ENCODE assay signal across 1 cellular context in genomic region chr13:51998723-51999471, GRCh38.
TF ChIP-seq lines count a peak whose summit lies in the region.

No MANE protein-coding gene starts in this region.

TF ChIP-seq in HepG2, 621 proteins besides CTCF, POLR2A, EP300 and RAD21 (continued from another document and continues in another):
- TF ChIP-seq, protein P1, sequence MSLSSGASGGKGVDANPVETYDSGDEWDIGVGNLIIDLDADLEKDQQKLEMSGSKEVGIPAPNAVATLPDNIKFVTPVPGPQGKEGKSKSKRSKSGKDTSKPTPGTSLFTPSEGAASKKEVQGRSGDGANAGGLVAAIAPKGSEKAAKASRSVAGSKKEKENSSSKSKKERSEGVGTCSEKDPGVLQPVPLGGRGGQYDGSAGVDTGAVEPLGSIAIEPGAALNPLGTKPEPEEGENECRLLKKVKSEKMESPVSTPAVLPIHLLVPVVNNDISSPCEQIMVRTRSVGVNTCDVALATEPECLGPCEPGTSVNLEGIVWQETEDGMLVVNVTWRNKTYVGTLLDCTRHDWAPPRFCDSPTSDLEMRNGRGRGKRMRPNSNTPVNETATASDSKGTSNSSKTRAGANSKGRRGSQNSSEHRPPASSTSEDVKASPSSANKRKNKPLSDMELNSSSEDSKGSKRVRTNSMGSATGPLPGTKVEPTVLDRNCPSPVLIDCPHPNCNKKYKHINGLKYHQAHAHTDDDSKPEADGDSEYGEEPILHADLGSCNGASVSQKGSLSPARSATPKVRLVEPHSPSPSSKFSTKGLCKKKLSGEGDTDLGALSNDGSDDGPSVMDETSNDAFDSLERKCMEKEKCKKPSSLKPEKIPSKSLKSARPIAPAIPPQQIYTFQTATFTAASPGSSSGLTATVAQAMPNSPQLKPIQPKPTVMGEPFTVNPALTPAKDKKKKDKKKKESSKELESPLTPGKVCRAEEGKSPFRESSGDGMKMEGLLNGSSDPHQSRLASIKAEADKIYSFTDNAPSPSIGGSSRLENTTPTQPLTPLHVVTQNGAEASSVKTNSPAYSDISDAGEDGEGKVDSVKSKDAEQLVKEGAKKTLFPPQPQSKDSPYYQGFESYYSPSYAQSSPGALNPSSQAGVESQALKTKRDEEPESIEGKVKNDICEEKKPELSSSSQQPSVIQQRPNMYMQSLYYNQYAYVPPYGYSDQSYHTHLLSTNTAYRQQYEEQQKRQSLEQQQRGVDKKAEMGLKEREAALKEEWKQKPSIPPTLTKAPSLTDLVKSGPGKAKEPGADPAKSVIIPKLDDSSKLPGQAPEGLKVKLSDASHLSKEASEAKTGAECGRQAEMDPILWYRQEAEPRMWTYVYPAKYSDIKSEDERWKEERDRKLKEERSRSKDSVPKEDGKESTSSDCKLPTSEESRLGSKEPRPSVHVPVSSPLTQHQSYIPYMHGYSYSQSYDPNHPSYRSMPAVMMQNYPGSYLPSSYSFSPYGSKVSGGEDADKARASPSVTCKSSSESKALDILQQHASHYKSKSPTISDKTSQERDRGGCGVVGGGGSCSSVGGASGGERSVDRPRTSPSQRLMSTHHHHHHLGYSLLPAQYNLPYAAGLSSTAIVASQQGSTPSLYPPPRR (CRISPR knock-in tag; IDR thresholded peaks at IDR 0.05; ENCODE audit: borderline replicate concordance) = 0 out of 2 replicates have a peak, but pooled peaks have one; percentile 6
- TF ChIP-seq XBP1 (CRISPR knock-in tag; IDR thresholded peaks at IDR 0.05) (no peak), ZFX (CRISPR knock-in tag; IDR thresholded peaks at IDR 0.05; ENCODE audit: low read depth) (peak; percentile 31; the same call in 1 of the 2 replicates), ZNF296 (CRISPR knock-in tag; conservative IDR thresholded peaks at IDR 0.05) (no peak), DR1 (CRISPR knock-in tag; IDR thresholded peaks at IDR 0.05) (peak; percentile 32; the same call in 1 of the 2 replicates), ZNF468 (CRISPR knock-in tag; IDR thresholded peaks at IDR 0.05) (no peak), UBTF (CRISPR knock-in tag; IDR thresholded peaks at IDR 0.05) (no peak), TBX2 (CRISPR knock-in tag; IDR thresholded peaks at IDR 0.05; ENCODE audit: borderline replicate concordance) (no peak), PHF21A (CRISPR knock-in tag; IDR thresholded peaks at IDR 0.05) (peak; percentile 67), MYC (CRISPR knock-in tag; IDR thresholded peaks at IDR 0.05; ENCODE audit: borderline replicate concordance) (no peak), MIXL1 (CRISPR knock-in tag; IDR thresholded peaks at IDR 0.05) (peak; percentile 33; the same call in 1 of the 2 replicates), SP5 (CRISPR knock-in tag; IDR thresholded peaks at IDR 0.05; ENCODE audit: borderline replicate concordance, low read depth) (peak; percentile 34; the same call in 1 of the 2 replicates), HNF4A (CRISPR knock-in tag; IDR thresholded peaks at IDR 0.05) (peak; percentile 68), REST (IDR thresholded peaks at IDR 0.05; ENCODE audit: borderline replicate concordance in 1 of 2, low read depth in 1 of 2, low read length in 2 of 2) (no peak), ZNF83 (CRISPR knock-in tag; IDR thresholded peaks at IDR 0.05; ENCODE audit: borderline replicate concordance) (no peak), ZNF124 (CRISPR knock-in tag; IDR thresholded peaks at IDR 0.05) (0 out of 2 replicates have a peak, but pooled peaks have one; percentile 14), ZNF543 (CRISPR knock-in tag; IDR thresholded peaks at IDR 0.05) (0 out of 2 replicates have a peak, but pooled peaks have one; percentile 45), ZNF564 (CRISPR knock-in tag; IDR thresholded peaks at IDR 0.05) (no peak), FOXP4 (CRISPR knock-in tag; IDR thresholded peaks at IDR 0.05) (peak; percentile 58; the same call in 1 of the 2 replicates), ZNF678 (CRISPR knock-in tag; IDR thresholded peaks at IDR 0.05) (no peak), HIVEP1 (CRISPR knock-in tag; IDR thresholded peaks at IDR 0.05) (0 out of 2 replicates have a peak, but pooled peaks have one; percentile 31), PCBP1 (IDR thresholded peaks at IDR 0.05; ENCODE audit: borderline replicate concordance, low read depth, low read length) (no peak), NFKBIZ (CRISPR knock-in tag; IDR thresholded peaks at IDR 0.05) (peak; percentile 43; the same call in 1 of the 2 replicates), MXD4 (CRISPR knock-in tag; IDR thresholded peaks at IDR 0.05) (no peak), GPN1 (CRISPR knock-in tag; IDR thresholded peaks at IDR 0.05; ENCODE audit: borderline replicate concordance) (no peak), MAX (IDR thresholded peaks at IDR 0.05) (0 out of 2 replicates have a peak, but pooled peaks have one; percentile 26), IRF2 (CRISPR knock-in tag; IDR thresholded peaks at IDR 0.05) (no peak), SOX6 (IDR thresholded peaks at IDR 0.05) (no peak), SOX6 (CRISPR knock-in tag; IDR thresholded peaks at IDR 0.05) (peak; percentile 56), SMAD9 (CRISPR knock-in tag; IDR thresholded peaks at IDR 0.05) (no peak), ZBTB21 (CRISPR knock-in tag; IDR thresholded peaks at IDR 0.05) (no peak), ZNF451 (CRISPR knock-in tag; IDR thresholded peaks at IDR 0.05) (no peak)
- TF ChIP-seq, protein P2, sequence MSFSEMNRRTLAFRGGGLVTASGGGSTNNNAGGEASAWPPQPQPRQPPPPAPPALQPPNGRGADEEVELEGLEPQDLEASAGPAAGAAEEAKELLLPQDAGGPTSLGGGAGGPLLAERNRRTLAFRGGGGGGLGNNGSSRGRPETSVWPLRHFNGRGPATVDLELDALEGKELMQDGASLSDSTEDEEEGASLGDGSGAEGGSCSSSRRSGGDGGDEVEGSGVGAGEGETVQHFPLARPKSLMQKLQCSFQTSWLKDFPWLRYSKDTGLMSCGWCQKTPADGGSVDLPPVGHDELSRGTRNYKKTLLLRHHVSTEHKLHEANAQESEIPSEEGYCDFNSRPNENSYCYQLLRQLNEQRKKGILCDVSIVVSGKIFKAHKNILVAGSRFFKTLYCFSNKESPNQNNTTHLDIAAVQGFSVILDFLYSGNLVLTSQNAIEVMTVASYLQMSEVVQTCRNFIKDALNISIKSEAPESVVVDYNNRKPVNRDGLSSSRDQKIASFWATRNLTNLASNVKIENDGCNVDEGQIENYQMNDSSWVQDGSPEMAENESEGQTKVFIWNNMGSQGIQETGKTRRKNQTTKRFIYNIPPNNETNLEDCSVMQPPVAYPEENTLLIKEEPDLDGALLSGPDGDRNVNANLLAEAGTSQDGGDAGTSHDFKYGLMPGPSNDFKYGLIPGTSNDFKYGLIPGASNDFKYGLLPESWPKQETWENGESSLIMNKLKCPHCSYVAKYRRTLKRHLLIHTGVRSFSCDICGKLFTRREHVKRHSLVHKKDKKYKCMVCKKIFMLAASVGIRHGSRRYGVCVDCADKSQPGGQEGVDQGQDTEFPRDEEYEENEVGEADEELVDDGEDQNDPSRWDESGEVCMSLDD (CRISPR knock-in tag; IDR thresholded peaks at IDR 0.05; ENCODE audit: borderline replicate concordance) = no peak
- TF ChIP-seq, protein P3, sequence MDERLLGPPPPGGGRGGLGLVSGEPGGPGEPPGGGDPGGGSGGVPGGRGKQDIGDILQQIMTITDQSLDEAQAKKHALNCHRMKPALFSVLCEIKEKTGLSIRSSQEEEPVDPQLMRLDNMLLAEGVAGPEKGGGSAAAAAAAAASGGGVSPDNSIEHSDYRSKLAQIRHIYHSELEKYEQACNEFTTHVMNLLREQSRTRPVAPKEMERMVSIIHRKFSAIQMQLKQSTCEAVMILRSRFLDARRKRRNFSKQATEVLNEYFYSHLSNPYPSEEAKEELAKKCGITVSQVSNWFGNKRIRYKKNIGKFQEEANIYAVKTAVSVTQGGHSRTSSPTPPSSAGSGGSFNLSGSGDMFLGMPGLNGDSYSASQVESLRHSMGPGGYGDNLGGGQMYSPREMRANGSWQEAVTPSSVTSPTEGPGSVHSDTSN (CRISPR knock-in tag; IDR thresholded peaks at IDR 0.05) = no peak
- TF ChIP-seq, protein P4, sequence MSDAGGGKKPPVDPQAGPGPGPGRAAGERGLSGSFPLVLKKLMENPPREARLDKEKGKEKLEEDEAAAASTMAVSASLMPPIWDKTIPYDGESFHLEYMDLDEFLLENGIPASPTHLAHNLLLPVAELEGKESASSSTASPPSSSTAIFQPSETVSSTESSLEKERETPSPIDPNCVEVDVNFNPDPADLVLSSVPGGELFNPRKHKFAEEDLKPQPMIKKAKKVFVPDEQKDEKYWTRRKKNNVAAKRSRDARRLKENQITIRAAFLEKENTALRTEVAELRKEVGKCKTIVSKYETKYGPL (CRISPR knock-in tag; IDR thresholded peaks at IDR 0.05) = no peak
- TF ChIP-seq, protein P5, sequence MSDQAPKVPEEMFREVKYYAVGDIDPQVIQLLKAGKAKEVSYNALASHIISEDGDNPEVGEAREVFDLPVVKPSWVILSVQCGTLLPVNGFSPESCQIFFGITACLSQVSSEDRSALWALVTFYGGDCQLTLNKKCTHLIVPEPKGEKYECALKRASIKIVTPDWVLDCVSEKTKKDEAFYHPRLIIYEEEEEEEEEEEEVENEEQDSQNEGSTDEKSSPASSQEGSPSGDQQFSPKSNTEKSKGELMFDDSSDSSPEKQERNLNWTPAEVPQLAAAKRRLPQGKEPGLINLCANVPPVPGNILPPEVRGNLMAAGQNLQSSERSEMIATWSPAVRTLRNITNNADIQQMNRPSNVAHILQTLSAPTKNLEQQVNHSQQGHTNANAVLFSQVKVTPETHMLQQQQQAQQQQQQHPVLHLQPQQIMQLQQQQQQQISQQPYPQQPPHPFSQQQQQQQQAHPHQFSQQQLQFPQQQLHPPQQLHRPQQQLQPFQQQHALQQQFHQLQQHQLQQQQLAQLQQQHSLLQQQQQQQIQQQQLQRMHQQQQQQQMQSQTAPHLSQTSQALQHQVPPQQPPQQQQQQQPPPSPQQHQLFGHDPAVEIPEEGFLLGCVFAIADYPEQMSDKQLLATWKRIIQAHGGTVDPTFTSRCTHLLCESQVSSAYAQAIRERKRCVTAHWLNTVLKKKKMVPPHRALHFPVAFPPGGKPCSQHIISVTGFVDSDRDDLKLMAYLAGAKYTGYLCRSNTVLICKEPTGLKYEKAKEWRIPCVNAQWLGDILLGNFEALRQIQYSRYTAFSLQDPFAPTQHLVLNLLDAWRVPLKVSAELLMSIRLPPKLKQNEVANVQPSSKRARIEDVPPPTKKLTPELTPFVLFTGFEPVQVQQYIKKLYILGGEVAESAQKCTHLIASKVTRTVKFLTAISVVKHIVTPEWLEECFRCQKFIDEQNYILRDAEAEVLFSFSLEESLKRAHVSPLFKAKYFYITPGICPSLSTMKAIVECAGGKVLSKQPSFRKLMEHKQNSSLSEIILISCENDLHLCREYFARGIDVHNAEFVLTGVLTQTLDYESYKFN (CRISPR knock-in tag; conservative IDR thresholded peaks at IDR 0.05) = peak; percentile 54; the same call in 1 of the 2 replicates
